26 cellular contexts compared by ENCODE assay signal in the genomic region with DNA sequence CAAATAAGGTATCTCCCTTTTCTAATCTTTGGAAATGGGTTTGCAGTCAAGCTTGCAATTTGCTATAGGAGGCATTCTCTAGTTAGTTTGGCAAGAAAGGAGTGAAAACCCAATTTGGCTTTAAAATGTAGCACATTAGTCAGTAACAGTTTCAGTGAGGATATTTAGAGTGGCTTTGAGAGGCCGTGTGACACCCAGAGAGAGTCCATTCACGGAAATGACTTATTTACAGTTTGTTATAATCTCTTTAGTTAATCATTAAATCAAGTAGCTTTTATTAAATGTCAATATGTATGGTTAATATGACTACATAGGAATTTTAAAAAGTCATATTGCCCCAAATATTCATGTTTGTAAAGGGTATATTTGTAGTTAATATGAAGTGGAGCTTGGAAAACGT. TPM values are rescaled to one million over a fixed set of nuclear protein-coding genes. Genes with fewer than 3 reads are reported as not detected.
DNase-seq lines count a peak whose midpoint lies in the region; ATAC-seq and TF ChIP-seq lines count a peak whose summit lies in the region.
"Had no signal": no experiment of that assay in that cellular context is flagged by ENCODE, and none has a peak within 500 bp of the region (broad histone marks: within the 10 kb centered on the region; RNA-seq: fewer than 3 reads in every experiment).

No MANE protein-coding gene starts in this region.

- no TSS peak for BruUV-seq in Calu3 (replicated peaks; lab: Mats Ljungman, UMichigan)

- H3K4me1 Mint-ChIP-seq in Calu3 (ENCODE audit: low read depth, unreplicated experiment) (peaks cover 13% of the 10 kb centered on the region), nephron progenitor cell (peaks cover 40% of the 10 kb centered on the region)

- no peaks in the 10 kb centered on the region for H3K9me3 Mint-ChIP-seq in Calu3 (ENCODE audit: low read depth, unreplicated experiment)
- H3K9me3 Mint-ChIP-seq in nephron progenitor cell: no peaks in the 10 kb centered on the region
- H3K9me3 Mint-ChIP-seq: activated CD4-positive, alpha-beta memory T cell treated with anti-CD3 and anti-CD28 coated beads for 36 hours; IgD-negative memory B cell; memory B cell had no signal

- H3K27me3 Mint-ChIP-seq in Calu3 (ENCODE audit: unreplicated experiment) (no peaks in the 10 kb centered on the region), nephron progenitor cell (ENCODE audit: low read depth, poor library complexity) (peaks cover 6% of the 10 kb centered on the region)
- H3K27me3 Mint-ChIP-seq: activated CD4-positive, alpha-beta memory T cell treated with anti-CD3 and anti-CD28 coated beads for 36 hours; IgD-negative memory B cell; memory B cell had no signal

- H3K9me2 ChIP-seq in SK-N-SH: no peaks in the 10 kb centered on the region

- H3K27me3 ChIP-seq in dorsolateral prefrontal cortex (no peaks in the 10 kb centered on the region), esophagus squamous epithelium (no peaks in the 10 kb centered on the region), SK-N-SH (ENCODE audit: insufficient read depth) (no peaks in the 10 kb centered on the region)
- H3K27me3 ChIP-seq: upper lobe of left lung had no signal

- TF ChIP-seq CTCF in Calu3 (IDR thresholded peaks at IDR 0.05; ENCODE audit: unreplicated experiment) (no peak), dorsolateral prefrontal cortex (IDR thresholded peaks at IDR 0.05 in 54 of 56, conservative IDR thresholded peaks at IDR 0.05 in 2 of 56; ENCODE audit: low read depth in 1 of 56, partially characterized antibody in 56 of 56) (no peak), esophagus squamous epithelium (IDR thresholded peaks at IDR 0.05) (no peak), nephron progenitor cell (IDR thresholded peaks at IDR 0.05) (no peak), SK-N-SH (IDR thresholded peaks at IDR 0.05) (no peak)

- H3K4me1 ChIP-seq in esophagus squamous epithelium (peaks cover 0 to 6% (median 0%) of the 10 kb centered on the region in 3 donors), SK-N-SH (ENCODE audit: control insufficient read depth in 1 of 2, insufficient read depth in 2 of 2, low read depth in 1 of 2, low read length in 1 of 2) (peaks cover 0 to 7% of the 10 kb centered on the region in 2 experiments; a peak in 2 of 4 replicates)
- H3K4me1 ChIP-seq: upper lobe of left lung had no signal

- H3K27ac Mint-ChIP-seq in Calu3 (ENCODE audit: unreplicated experiment) (peak overlapping the region; percentile 43), nephron progenitor cell (no peak overlapping the region)
- H3K27ac Mint-ChIP-seq: activated CD4-positive, alpha-beta memory T cell treated with anti-CD3 and anti-CD28 coated beads for 36 hours; IgD-negative memory B cell; memory B cell had no signal

- H4K20me1 ChIP-seq in SK-N-SH (ENCODE audit: insufficient read depth): no peaks in the 10 kb centered on the region

- TF ChIP-seq POLR2A in esophagus squamous epithelium (IDR thresholded peaks at IDR 0.05): no peak

- peaks cover 18% of the 10 kb centered on the region for H3K79me2 ChIP-seq in SK-N-SH (ENCODE audit: insufficient read depth)

- no peak overlapping the region for H3K9ac ChIP-seq in SK-N-SH

- H3K4me3 ChIP-seq in dorsolateral prefrontal cortex (peak overlapping the region in 16 of 59 donors; percentile 1 to 49 (median 16)), esophagus squamous epithelium (no peak overlapping the region), SK-N-SH (ENCODE audit: low read depth in 2 of 2, low read length in 1 of 2) (no peak overlapping the region)
- H3K4me3 ChIP-seq: HAP-1, skin epidermis, upper lobe of left lung had no signal

- peaks cover 37% of the 10 kb centered on the region for H3F3A ChIP-seq in SK-N-SH (replicated peaks; ENCODE audit: insufficient read depth)

- intact Hi-C loops in Calu3 (cut with micrococcal nuclease; ENCODE audit: unreplicated experiment): loop anchor here (10.0 kb wide), 1 partner anchor 346 kb away; no protein-coding TSS in a partner anchor
- intact Hi-C loops in dorsolateral prefrontal cortex (cut with DNase I): no loop called here
- intact Hi-C loops in esophagus squamous epithelium (cut with DNase I): no loop called here

- H3K36me3 Mint-ChIP-seq in Calu3 (ENCODE audit: insufficient read depth, unreplicated experiment) (peaks cover 13% of the 10 kb centered on the region), nephron progenitor cell (ENCODE audit: low read depth) (no peaks in the 10 kb centered on the region)
- H3K36me3 Mint-ChIP-seq: IgD-negative memory B cell had no signal

- no peak for TF ChIP-seq EP300 in SK-N-SH (IDR thresholded peaks at IDR 0.05; ENCODE audit: borderline replicate concordance in 1 of 2, low read depth in 1 of 2, low read length in 1 of 2)

- POLR2A ChIA-PET in SK-N-SH (lab: Yijun Ruan, JAX): no interaction called here

- DNase-seq in Calu3 (no peak), dorsolateral prefrontal cortex (no peak), esophagus squamous epithelium (lab: John Stamatoyannopoulos, UW) (no peak), nephron progenitor cell (no peak), SHP77 (lab: John Stamatoyannopoulos, UW) (no peak), SK-N-SH (no peak)
- DNase-seq: activated CD4-positive, alpha-beta memory T cell treated with anti-CD3 and anti-CD28 coated beads for 36 hours; activated CD8-positive, alpha-beta memory T cell treated with anti-CD3 and anti-CD28 coated beads, Interleukin-2, amount 50 U/mL, for 48 hours; Caco-2; cerebellar nuclear complex; left cardiac atrium; NCI-H1105; NCI-H2029; NCI-H226; NCI-H774; Right ventricle myocardium superior; stimulated activated CD4-positive, alpha-beta T cell treated with anti-CD3 and anti-CD28 coated beads, Interleukin-1b, Interleukin-23, amount 100 ng/mL, for 48 hours; SW 1271; upper lobe of left lung had no signal

- H2AFZ ChIP-seq in SK-N-SH (ENCODE audit: low read depth): no peak overlapping the region

- no peak overlapping the region for H3K4me3 Mint-ChIP-seq in Calu3 (ENCODE audit: low read depth, unreplicated experiment)
- no peak overlapping the region for H3K4me3 Mint-ChIP-seq in nephron progenitor cell
- H3K4me3 Mint-ChIP-seq: activated CD4-positive, alpha-beta memory T cell treated with anti-CD3 and anti-CD28 coated beads for 36 hours; IgD-negative memory B cell; memory B cell had no signal

- WGBS in esophagus squamous epithelium, 2 donors: 87 to 90% methylated on average over 3 of the region's 3 CpGs
- WGBS in SK-N-SH (ENCODE audit: low lambda C conversion rate): 84% methylated on average over 3 of the region's 3 CpGs

- ATAC-seq in GM18909 (IDR thresholded peaks at IDR 0.05; ENCODE audit: poor library complexity, unreplicated experiment): peak; percentile 58
- peak; percentile 58 for ATAC-seq in HG03432 (IDR thresholded peaks at IDR 0.05; ENCODE audit: unreplicated experiment)
- ATAC-seq: activated CD4-positive, CD25-positive, alpha-beta regulatory T cell treated with anti-CD3 and anti-CD28 coated beads, Interleukin-2, amount 50 U/mL, for 24 hours; left cardiac atrium had no signal

- peaks cover 0 to 12% (median 0%) of the 10 kb centered on the region in 3 donors for H3K36me3 ChIP-seq in esophagus squamous epithelium
- H3K36me3 ChIP-seq in SK-N-SH (replicated peaks in 1 of 2; ENCODE audit: control insufficient read depth in 1 of 2, insufficient read depth in 2 of 2, low read length in 1 of 2): peaks cover 14 to 24% of the 10 kb centered on the region in 2 experiments
- H3K36me3 ChIP-seq: HAP-1 had no signal

- CTCF ChIA-PET in Calu3 (lab: Charles Lee) (interaction anchor here (0.6 kb wide), 2 partner anchors 13 to 23 kb away, joined by 4 read pairs; no protein-coding TSS in a partner anchor), SK-N-SH (lab: Yijun Ruan, JAX) (no interaction called here)

- peak overlapping the region in 52 of 59 donors; percentile 5 to 99 (median 86) for H3K27ac ChIP-seq in dorsolateral prefrontal cortex
- no peak overlapping the region for H3K27ac ChIP-seq in esophagus squamous epithelium
- no peak overlapping the region for H3K27ac ChIP-seq in SK-N-SH (ENCODE audit: low read depth in 2 of 2, low read length in 1 of 2)
- H3K27ac ChIP-seq: skin epidermis, upper lobe of left lung had no signal

- no peak for TF ChIP-seq RAD21 in SK-N-SH (IDR thresholded peaks at IDR 0.05; ENCODE audit: low read length)

- no peak overlapping the region for H3K4me2 ChIP-seq in SK-N-SH

- H3K9me3 ChIP-seq in esophagus squamous epithelium: no peaks in the 10 kb centered on the region
- H3K9me3 ChIP-seq in SK-N-SH: no peaks in the 10 kb centered on the region
- H3K9me3 ChIP-seq: Caco-2, HAP-1, upper lobe of left lung had no signal

TF ChIP-seq in SK-N-SH, 30 proteins besides CTCF, POLR2A, EP300 and RAD21:
- TF ChIP-seq JUND (IDR thresholded peaks at IDR 0.05) (no peak), FOXJ3 (CRISPR knock-in tag; IDR thresholded peaks at IDR 0.05) (no peak), EZH2phosphoT487 (IDR thresholded peaks at IDR 0.05; ENCODE audit: borderline replicate concordance, low read depth) (no peak)
- TF ChIP-seq, protein P1, sequence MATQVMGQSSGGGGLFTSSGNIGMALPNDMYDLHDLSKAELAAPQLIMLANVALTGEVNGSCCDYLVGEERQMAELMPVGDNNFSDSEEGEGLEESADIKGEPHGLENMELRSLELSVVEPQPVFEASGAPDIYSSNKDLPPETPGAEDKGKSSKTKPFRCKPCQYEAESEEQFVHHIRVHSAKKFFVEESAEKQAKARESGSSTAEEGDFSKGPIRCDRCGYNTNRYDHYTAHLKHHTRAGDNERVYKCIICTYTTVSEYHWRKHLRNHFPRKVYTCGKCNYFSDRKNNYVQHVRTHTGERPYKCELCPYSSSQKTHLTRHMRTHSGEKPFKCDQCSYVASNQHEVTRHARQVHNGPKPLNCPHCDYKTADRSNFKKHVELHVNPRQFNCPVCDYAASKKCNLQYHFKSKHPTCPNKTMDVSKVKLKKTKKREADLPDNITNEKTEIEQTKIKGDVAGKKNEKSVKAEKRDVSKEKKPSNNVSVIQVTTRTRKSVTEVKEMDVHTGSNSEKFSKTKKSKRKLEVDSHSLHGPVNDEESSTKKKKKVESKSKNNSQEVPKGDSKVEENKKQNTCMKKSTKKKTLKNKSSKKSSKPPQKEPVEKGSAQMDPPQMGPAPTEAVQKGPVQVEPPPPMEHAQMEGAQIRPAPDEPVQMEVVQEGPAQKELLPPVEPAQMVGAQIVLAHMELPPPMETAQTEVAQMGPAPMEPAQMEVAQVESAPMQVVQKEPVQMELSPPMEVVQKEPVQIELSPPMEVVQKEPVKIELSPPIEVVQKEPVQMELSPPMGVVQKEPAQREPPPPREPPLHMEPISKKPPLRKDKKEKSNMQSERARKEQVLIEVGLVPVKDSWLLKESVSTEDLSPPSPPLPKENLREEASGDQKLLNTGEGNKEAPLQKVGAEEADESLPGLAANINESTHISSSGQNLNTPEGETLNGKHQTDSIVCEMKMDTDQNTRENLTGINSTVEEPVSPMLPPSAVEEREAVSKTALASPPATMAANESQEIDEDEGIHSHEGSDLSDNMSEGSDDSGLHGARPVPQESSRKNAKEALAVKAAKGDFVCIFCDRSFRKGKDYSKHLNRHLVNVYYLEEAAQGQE (IDR thresholded peaks at IDR 0.05; ENCODE audit: low read depth, low read length): no peak

RNA-seq across cellular contexts. Expression of a gene that starts 9.6 kb away (rescaled TPM):
- 35.8 and 37.8 TPM in 2 replicates for total RNA-seq in Calu3 (2022)
- total RNA-seq in dorsolateral prefrontal cortex: 100 to 1,000 TPM in 64 of 120 experiments, 10 to 100 TPM in 56; 44.0 to 166 (median 102) TPM
- 1 to 10 TPM; 3.8 to 8.8 (median 6.7) TPM for total RNA-seq in esophagus squamous epithelium
- 19.3 and 21.3 TPM in 2 replicates for polyA plus RNA-seq in SK-N-SH (2012; rRNA removed)
- 19.9 and 20.2 TPM in 2 replicates for polyA plus RNA-seq in SK-N-SH (2012; cell fraction: cytosol; rRNA removed)
- 35.1 and 43.3 TPM in 2 replicates for polyA plus RNA-seq in SK-N-SH (2012; cell fraction: nucleus; rRNA removed)

Comparison
In these comparisons a context has a peak if more than half of its experiments do, and no peak if none do; other contexts are left out.
1. H3K27ac ChIP-seq: peak in dorsolateral prefrontal cortex (52 of 59); none in esophagus squamous epithelium (0 of 4) and SK-N-SH (0 of 2).